ENCODE assay signal across 8 cellular contexts in genomic region chr1:184664042-184664659, GRCh38.
DNase-seq lines count a peak whose midpoint lies in the region; ATAC-seq, FAIRE-seq and TF ChIP-seq lines count a peak whose summit lies in the region.

No MANE protein-coding gene starts in this region.

- TF ChIP-seq CTCF in GM12865 (IDR thresholded peaks at IDR 0.05; ENCODE audit: insufficient read depth, low read depth, low read length, missing control alignments) (peak; percentile 91), PC-9 (conservative IDR thresholded peaks at IDR 0.05) (peak; percentile 80), K562 (IDR thresholded peaks at IDR 0.05 in 2 of 3, conservative IDR thresholded peaks at IDR 0.05 in 1 of 3; ENCODE audit: insufficient read depth in 2 of 3, low read depth in 1 of 3, low read length in 3 of 3) (peak; percentile 85 to 94 (median 91))

- H3K4me1 ChIP-seq in PC-9 (replicated peaks; ENCODE audit: insufficient read depth) (no peaks in the 10 kb centered on the region), K562 (replicated peaks in 1 of 2; ENCODE audit: control insufficient read depth in 2 of 2, insufficient read depth in 2 of 2, low read length in 2 of 2) (peaks cover 0 to 10% of the 10 kb centered on the region in 2 experiments; a peak in 2 of 5 replicates)

- DNase-seq in GM12865 (ENCODE audit: low read depth): peak; percentile 80
- peak in 1 of 2 experiments; percentile 49 for DNase-seq in PC-9
- peak; percentile 74 to 82 (median 78) for DNase-seq in K562 (ENCODE audit: extremely low read depth in 1 of 4, low spot score in 3 of 4)
- DNase-seq in hepatic stellate cell (ENCODE audit: low spot score): peak; percentile 78
- DNase-seq in pulmonary artery endothelial cell (ENCODE audit: low read depth, low spot score): peak; percentile 10

- H3K79me2 ChIP-seq in PC-9 (ENCODE audit: low read depth) (no peaks in the 10 kb centered on the region), K562 (ENCODE audit: control insufficient read depth, insufficient read depth, low read length) (no peaks in the 10 kb centered on the region)

- no TSS peak for BruUV-seq in PC-9 (replicated peaks; lab: Mats Ljungman, UMichigan)
- no TSS peak for BruUV-seq in K562 (replicated peaks; lab: Mats Ljungman, UMichigan)

- intact Hi-C loops in PC-9 (cut with micrococcal nuclease; ENCODE audit: unreplicated experiment) (loop anchor here (1.0 to 10.0 kb wide), 5 partner anchors 99 to 747 kb away; partner anchors contain the start of gene C1orf21), K562 (cut with micrococcal nuclease) (loop anchor here (5.0 to 10.0 kb wide), 7 partner anchors 67 to 1007 kb away; no protein-coding TSS in a partner anchor)

- peak; percentile 71 for ATAC-seq in HG02798 (IDR thresholded peaks at IDR 0.05; ENCODE audit: poor library complexity, unreplicated experiment)
- peak; percentile 98 for ATAC-seq in K562
- no peak for ATAC-seq in GM21825 (IDR thresholded peaks at IDR 0.05; ENCODE audit: unreplicated experiment)
- no peak for ATAC-seq in HG03097 (IDR thresholded peaks at IDR 0.05; ENCODE audit: low FRiP score, unreplicated experiment)

- 10% methylated on average over 26 of the region's 40 CpGs for WGBS in K562 (ENCODE audit: insufficient coverage, low coverage, missing lambda C conversion rate)

- in situ Hi-C loops in K562 (cut with MboI): loop anchor here (25.0 kb wide), 1 partner anchor 577 kb away; no protein-coding TSS in a partner anchor

- TF ChIP-seq EP300 in K562 (IDR thresholded peaks at IDR 0.05; ENCODE audit: low read length): no peak

- POLR2A ChIA-PET in PC-9 (lab: Charles Lee; ENCODE audit: unreplicated experiment): interaction anchor here (0.5 kb wide), 1 partner anchor 590 kb away, joined by 4 read pairs; no protein-coding TSS in a partner anchor
- POLR2A ChIA-PET in K562 (lab: Yijun Ruan, JAX): interaction anchor here (0.6 to 1.1 kb wide), 3 partner anchors 9 to 628 kb away, joined by 3 read pairs; no protein-coding TSS in a partner anchor

- H3K9ac ChIP-seq in K562 (ENCODE audit: insufficient read depth in 1 of 2, low read depth in 2 of 2, low read length in 2 of 2): peak overlapping the region in 1 of 2 experiments; percentile 20; a peak in 1 of 4 replicates

- H3K4me3 ChIP-seq in GM12865 (ENCODE audit: low read depth, low read length): no peak overlapping the region
- H3K4me3 ChIP-seq in PC-9: no peak overlapping the region
- H3K4me3 ChIP-seq in K562: no peak overlapping the region

- no peaks in the 10 kb centered on the region for H3K9me1 ChIP-seq in K562 (ENCODE audit: control insufficient read depth, insufficient read depth, low read length)

- H3K36me3 ChIP-seq in PC-9 (ENCODE audit: low read depth) (no peaks in the 10 kb centered on the region), K562 (ENCODE audit: control insufficient read depth, insufficient read depth, low read length) (no peaks in the 10 kb centered on the region)

- H3K9me2 ChIP-seq in PC-9 (ENCODE audit: insufficient read depth): no peaks in the 10 kb centered on the region

- H2AFZ ChIP-seq in PC-9 (peak overlapping the region; percentile 40; the same call in 1 of the 2 replicates), K562 (ENCODE audit: low read depth, low read length) (peak overlapping the region; percentile 57; the same call in 1 of the 2 replicates)

- H3K27me3 ChIP-seq in PC-9 (ENCODE audit: insufficient read depth, low read depth) (no peaks in the 10 kb centered on the region), K562 (ENCODE audit: control insufficient read depth in 2 of 2, insufficient read depth in 2 of 2, low read length in 2 of 2) (peaks cover 6 to 10% of the 10 kb centered on the region in 2 experiments; a peak in 4 of 5 replicates)

- TF ChIP-seq RAD21 in K562 (CRISPR knock-in tag; conservative IDR thresholded peaks at IDR 0.05 in 1 of 2, IDR thresholded peaks at IDR 0.05 in 1 of 2): peak; percentile 75 to 90

- H3K9me3 ChIP-seq in PC-9 (ENCODE audit: insufficient read depth, low read depth) (no peaks in the 10 kb centered on the region), K562 (replicated peaks; ENCODE audit: control insufficient read depth, insufficient read depth, low read depth, low read length) (no peaks in the 10 kb centered on the region)

- FAIRE-seq in K562 (lab: Jason Lieb, UNC): no peak

- CTCF ChIA-PET in PC-9 (lab: Charles Lee) (interaction anchor here (0.6 to 1.5 kb wide), 7 partner anchors 28 to 613 kb away, joined by 3 to 9 read pairs (median 5); partner anchors contain the start of genes C1orf21 and TSEN15), K562 (lab: Yijun Ruan, JAX; ENCODE audit: low intra/inter-chr PET ratio) (interaction anchor here (0.7 kb wide), 1 partner anchor 1009 kb away, joined by 3 read pairs; no protein-coding TSS in a partner anchor)

- H3K4me2 ChIP-seq in PC-9 (peak overlapping the region; percentile 61), K562 (ENCODE audit: insufficient read depth, low read length) (peak overlapping the region; percentile 42)

- H3F3A ChIP-seq in PC-9 (ENCODE audit: insufficient read depth, low read depth): no peaks in the 10 kb centered on the region

- no peak overlapping the region for H3K27ac ChIP-seq in PC-9
- no peak overlapping the region for H3K27ac ChIP-seq in K562 (ENCODE audit: extremely low read depth, low read depth, low read length)

- TF ChIP-seq POLR2A in K562 (conservative IDR thresholded peaks at IDR 0.05): no peak

- no peaks in the 10 kb centered on the region for H4K20me1 ChIP-seq in PC-9 (ENCODE audit: insufficient read depth)
- 0 out of 2 replicates have a peak, but pooled peaks cover 4% of the 10 kb centered on the region for H4K20me1 ChIP-seq in K562 (replicated peaks; ENCODE audit: control insufficient read depth, insufficient read depth, low read length)

TF ChIP-seq in K562, 482 proteins besides CTCF, POLR2A, EP300 and RAD21 (continues in another document):
- TF ChIP-seq TBL1XR1 (IDR thresholded peaks at IDR 0.05; ENCODE audit: low read length in 2 of 2) (no peak), ZNF584 (CRISPR knock-in tag; IDR thresholded peaks at IDR 0.05; ENCODE audit: low read depth) (no peak), ADNP (tag; IDR thresholded peaks at IDR 0.05) (no peak), TEAD4 (IDR thresholded peaks at IDR 0.05; ENCODE audit: low read length) (no peak), TEAD4 (CRISPR knock-in tag; IDR thresholded peaks at IDR 0.05; ENCODE audit: borderline replicate concordance) (no peak), KAT8 (IDR thresholded peaks at IDR 0.05; ENCODE audit: low read depth) (no peak), THRA (IDR thresholded peaks at IDR 0.05) (no peak), CREBBP (IDR thresholded peaks at IDR 0.05; ENCODE audit: low read depth, low read length) (no peak), ZNF644 (tag; IDR thresholded peaks at IDR 0.05; ENCODE audit: low read depth) (no peak), POLR3G (IDR thresholded peaks at IDR 0.05; ENCODE audit: extremely low read depth, insufficient read length, insufficient replicate concordance) (no peak), FOXK1 (CRISPR knock-in tag; IDR thresholded peaks at IDR 0.05; ENCODE audit: borderline replicate concordance) (no peak), CREM (IDR thresholded peaks at IDR 0.05; ENCODE audit: low read depth) (peak; percentile 50; the same call in 1 of the 2 replicates), ZNF41 (CRISPR knock-in tag; conservative IDR thresholded peaks at IDR 0.05) (no peak), CCNT2 (IDR thresholded peaks at IDR 0.05; ENCODE audit: borderline replicate concordance, extremely low read depth, insufficient read length, low read depth, low read length) (no peak), MEF2A (IDR thresholded peaks at IDR 0.05; ENCODE audit: control insufficient read depth, low read depth, low read length) (no peak), NCOA6 (IDR thresholded peaks at IDR 0.05) (no peak)
- TF ChIP-seq, protein P1, sequence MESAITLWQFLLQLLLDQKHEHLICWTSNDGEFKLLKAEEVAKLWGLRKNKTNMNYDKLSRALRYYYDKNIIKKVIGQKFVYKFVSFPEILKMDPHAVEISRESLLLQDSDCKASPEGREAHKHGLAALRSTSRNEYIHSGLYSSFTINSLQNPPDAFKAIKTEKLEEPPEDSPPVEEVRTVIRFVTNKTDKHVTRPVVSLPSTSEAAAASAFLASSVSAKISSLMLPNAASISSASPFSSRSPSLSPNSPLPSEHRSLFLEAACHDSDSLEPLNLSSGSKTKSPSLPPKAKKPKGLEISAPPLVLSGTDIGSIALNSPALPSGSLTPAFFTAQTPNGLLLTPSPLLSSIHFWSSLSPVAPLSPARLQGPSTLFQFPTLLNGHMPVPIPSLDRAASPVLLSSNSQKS (CRISPR knock-in tag; IDR thresholded peaks at IDR 0.05): no peak
- TF ChIP-seq, protein P2, sequence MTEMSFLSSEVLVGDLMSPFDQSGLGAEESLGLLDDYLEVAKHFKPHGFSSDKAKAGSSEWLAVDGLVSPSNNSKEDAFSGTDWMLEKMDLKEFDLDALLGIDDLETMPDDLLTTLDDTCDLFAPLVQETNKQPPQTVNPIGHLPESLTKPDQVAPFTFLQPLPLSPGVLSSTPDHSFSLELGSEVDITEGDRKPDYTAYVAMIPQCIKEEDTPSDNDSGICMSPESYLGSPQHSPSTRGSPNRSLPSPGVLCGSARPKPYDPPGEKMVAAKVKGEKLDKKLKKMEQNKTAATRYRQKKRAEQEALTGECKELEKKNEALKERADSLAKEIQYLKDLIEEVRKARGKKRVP (CRISPR knock-in tag; IDR thresholded peaks at IDR 0.05): no peak
- TF ChIP-seq, protein P3, sequence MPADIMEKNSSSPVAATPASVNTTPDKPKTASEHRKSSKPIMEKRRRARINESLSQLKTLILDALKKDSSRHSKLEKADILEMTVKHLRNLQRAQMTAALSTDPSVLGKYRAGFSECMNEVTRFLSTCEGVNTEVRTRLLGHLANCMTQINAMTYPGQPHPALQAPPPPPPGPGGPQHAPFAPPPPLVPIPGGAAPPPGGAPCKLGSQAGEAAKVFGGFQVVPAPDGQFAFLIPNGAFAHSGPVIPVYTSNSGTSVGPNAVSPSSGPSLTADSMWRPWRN (IDR thresholded peaks at IDR 0.05; ENCODE audit: low read depth): no peak

Comparison
In these comparisons a context has a peak if more than half of its experiments do, and no peak if none do; other contexts are left out.
1. ATAC-seq: peak in HG02798 (single experiment) and K562 (single experiment); none in GM21825 (single experiment) and HG03097 (single experiment).
2. Peak in every context shown above with its lines, with median percentiles within 50 percentile points of each other: CTCF ChIP-seq.